In genomic region chr10:102612964-102613275, GRCh38 we compare ENCODE assay signal across 9 cellular contexts. TPM values are rescaled to one million over a fixed set of nuclear protein-coding genes. Genes with fewer than 3 reads are reported as not detected.
A peak's percentile ranks its signal among the peaks of the same experiment; 100 is the strongest.
DNase-seq lines count a peak whose midpoint lies in the region; ATAC-seq and TF ChIP-seq lines count a peak whose summit lies in the region.
"Had no signal": no experiment of that assay in that cellular context is flagged by ENCODE, and none has a peak within 500 bp of the region (broad histone marks: within the 10 kb centered on the region; RNA-seq: fewer than 3 reads in every experiment).

No MANE protein-coding gene starts in this region.

- no peak overlapping the region for H3K4me3 ChIP-seq in CD8-positive, alpha-beta T cell (ENCODE audit: low read depth, low read length)
- no peak overlapping the region for H3K4me3 ChIP-seq in endodermal cell (ENCODE audit: low read length)

- H3K9me3 Mint-ChIP-seq in CD8-positive, alpha-beta T cell: no peaks in the 10 kb centered on the region
- H3K9me3 Mint-ChIP-seq in activated CD8-positive, alpha-beta T cell treated with anti-CD3 and anti-CD28 coated beads, Interleukin-2, amount 10 ng/mL, durations not matched to agents 7 days and 5 days (ENCODE audit: insufficient read depth): no peaks in the 10 kb centered on the region
- H3K9me3 Mint-ChIP-seq in endodermal cell: no peaks in the 10 kb centered on the region

- 93 to 98% methylated on average over 7 to 8 of the region's 8 CpGs for WGBS in endodermal cell (ENCODE audit: insufficient coverage in 1 of 2, insufficient read length in 1 of 2), 2 experiments

- peak; percentile 28 to 83 (median 49) for DNase-seq in CD8-positive, alpha-beta T cell
- peak; percentile 75 for DNase-seq in activated CD8-positive, alpha-beta T cell treated with anti-CD3 and anti-CD28 coated beads, Interleukin-2, amount 10 ng/mL, durations not matched to agents 7 days and 5 days
- DNase-seq in endodermal cell: no peak
- peak; percentile 41 for DNase-seq in stimulated activated CD4-positive, alpha-beta T cell treated with anti-CD3 and anti-CD28 coated beads, Interleukin-4, amount 100 ng/mL, for 1 hour
- no peak for DNase-seq in AG08395 (ENCODE audit: low spot score)
- no peak for DNase-seq in EL
- DNase-seq in HCEC 1CT: no peak
- DNase-seq in iPS-NIHi11 (ENCODE audit: low spot score): no peak
- DNase-seq: NCI-H2227 treated with DMSO at 0.1 percent for 48 hours had no signal

- no peak overlapping the region for H3K9ac ChIP-seq in endodermal cell (ENCODE audit: extremely low read depth, low read length, poor library complexity, severe bottlenecking)

- no peaks in the 10 kb centered on the region for H3K9me3 ChIP-seq in CD8-positive, alpha-beta T cell (ENCODE audit: low read length)
- H3K9me3 ChIP-seq in endodermal cell (ENCODE audit: control insufficient read depth, low read length): no peaks in the 10 kb centered on the region

- peaks cover 24% of the 10 kb centered on the region for H3K36me3 Mint-ChIP-seq in CD8-positive, alpha-beta T cell
- H3K36me3 Mint-ChIP-seq in activated CD8-positive, alpha-beta T cell treated with anti-CD3 and anti-CD28 coated beads, Interleukin-2, amount 10 ng/mL, durations not matched to agents 7 days and 5 days (ENCODE audit: low read depth): peaks cover 11% of the 10 kb centered on the region
- peaks cover 12% of the 10 kb centered on the region for H3K36me3 Mint-ChIP-seq in endodermal cell (ENCODE audit: low read depth)

- H3K36me3 ChIP-seq in CD8-positive, alpha-beta T cell (ENCODE audit: insufficient read depth, low read length): peaks cover 5% of the 10 kb centered on the region
- peaks cover 21% of the 10 kb centered on the region for H3K36me3 ChIP-seq in endodermal cell (ENCODE audit: control insufficient read depth, insufficient read depth, low read length)

- CTCF ChIA-PET in CD8-positive, alpha-beta T cell (lab: Charles Lee): interaction anchor here (0.8 to 1.6 kb wide), 4 partner anchors 11 to 57 kb away, joined by 3 to 4 read pairs (median 4); no protein-coding TSS in a partner anchor
- CTCF ChIA-PET in activated CD8-positive, alpha-beta T cell treated with anti-CD3 and anti-CD28 coated beads, Interleukin-2, amount 10 ng/mL, durations not matched to agents 7 days and 5 days (lab: Charles Lee): interaction anchor here (0.9 to 2.2 kb wide), 4 partner anchors 16 to 57 kb away, joined by 3 to 8 read pairs (median 6); no protein-coding TSS in a partner anchor

- POLR2A ChIA-PET in CD8-positive, alpha-beta T cell (lab: Charles Lee): interaction anchor here (1.3 to 3.7 kb wide), 2 partner anchors 29 to 32 kb away, joined by 3 to 16 read pairs; partner anchors contain the start of gene TRIM8
- POLR2A ChIA-PET in activated CD8-positive, alpha-beta T cell treated with anti-CD3 and anti-CD28 coated beads, Interleukin-2, amount 10 ng/mL, durations not matched to agents 7 days and 5 days (lab: Charles Lee): interaction anchor here (0.9 to 1.1 kb wide), 3 partner anchors 20 to 32 kb away, joined by 3 read pairs; partner anchors contain the start of gene TRIM8

- peak; percentile 83 for ATAC-seq in CD8-positive, alpha-beta T cell
- peak; percentile 87 for ATAC-seq in activated CD8-positive, alpha-beta T cell treated with anti-CD3 and anti-CD28 coated beads, Interleukin-2, amount 10 ng/mL, durations not matched to agents 7 days and 5 days

- peak overlapping the region; percentile 51 for H3K4me3 Mint-ChIP-seq in CD8-positive, alpha-beta T cell
- H3K4me3 Mint-ChIP-seq in activated CD8-positive, alpha-beta T cell treated with anti-CD3 and anti-CD28 coated beads, Interleukin-2, amount 10 ng/mL, durations not matched to agents 7 days and 5 days: peak overlapping the region; percentile 43
- H3K4me3 Mint-ChIP-seq in endodermal cell: no peak overlapping the region

- H3K27me3 Mint-ChIP-seq in CD8-positive, alpha-beta T cell (ENCODE audit: low read depth): no peaks in the 10 kb centered on the region
- no peaks in the 10 kb centered on the region for H3K27me3 Mint-ChIP-seq in activated CD8-positive, alpha-beta T cell treated with anti-CD3 and anti-CD28 coated beads, Interleukin-2, amount 10 ng/mL, durations not matched to agents 7 days and 5 days (ENCODE audit: low read depth)
- no peaks in the 10 kb centered on the region for H3K27me3 Mint-ChIP-seq in endodermal cell (ENCODE audit: insufficient read depth)

- no peak for TF ChIP-seq CTCF in CD8-positive, alpha-beta T cell (IDR thresholded peaks at IDR 0.05)
- TF ChIP-seq CTCF in endodermal cell (conservative IDR thresholded peaks at IDR 0.05): no peak

- intact Hi-C loops in CD8-positive, alpha-beta T cell (cut with DNase I, micrococcal nuclease): loop anchor here (1.0 to 2.0 kb wide), 2 partner anchors 29 to 30 kb away; no protein-coding TSS in a partner anchor

- H3K4me1 Mint-ChIP-seq in CD8-positive, alpha-beta T cell (ENCODE audit: low read depth): peaks cover 32% of the 10 kb centered on the region
- H3K4me1 Mint-ChIP-seq in activated CD8-positive, alpha-beta T cell treated with anti-CD3 and anti-CD28 coated beads, Interleukin-2, amount 10 ng/mL, durations not matched to agents 7 days and 5 days (ENCODE audit: low read depth): peaks cover 54% of the 10 kb centered on the region
- H3K4me1 Mint-ChIP-seq in endodermal cell: peaks cover 23% of the 10 kb centered on the region

- H3K27me3 ChIP-seq in CD8-positive, alpha-beta T cell (ENCODE audit: insufficient read depth, low read length): no peaks in the 10 kb centered on the region
- H3K27me3 ChIP-seq in endodermal cell (ENCODE audit: control insufficient read depth, insufficient read depth, low read length, poor library complexity, severe bottlenecking): no peaks in the 10 kb centered on the region

- H3K27ac ChIP-seq in CD8-positive, alpha-beta T cell (ENCODE audit: low read depth, low read length): peak overlapping the region; percentile 83
- peak overlapping the region; percentile 91 for H3K27ac ChIP-seq in endodermal cell (ENCODE audit: low read depth, low read length)

- peak overlapping the region; percentile 99 for H3K27ac Mint-ChIP-seq in CD8-positive, alpha-beta T cell
- H3K27ac Mint-ChIP-seq in activated CD8-positive, alpha-beta T cell treated with anti-CD3 and anti-CD28 coated beads, Interleukin-2, amount 10 ng/mL, durations not matched to agents 7 days and 5 days: peak overlapping the region; percentile 93
- H3K27ac Mint-ChIP-seq in endodermal cell: peak overlapping the region; percentile 64

- H3K4me1 ChIP-seq in CD8-positive, alpha-beta T cell (ENCODE audit: insufficient read depth, low read length): peaks cover 29% of the 10 kb centered on the region
- H3K4me1 ChIP-seq in endodermal cell (ENCODE audit: control insufficient read depth, insufficient read depth, low read length): peaks cover 11% of the 10 kb centered on the region

RNA-seq across cellular contexts. Expression of gene TRIM8, which starts 31.4 kb away (rescaled TPM):
- total RNA-seq in CD8-positive, alpha-beta T cell: 10 to 100 TPM; 47.9 to 53.1 TPM
- 10 to 100 TPM; 45.0 to 47.1 TPM for total RNA-seq in activated CD8-positive, alpha-beta T cell treated with anti-CD3 and anti-CD28 coated beads, Interleukin-2, amount 10 ng/mL, durations not matched to agents 7 days and 5 days
- 10 to 100 TPM; 27.7 to 32.7 TPM for total RNA-seq in endodermal cell
- 55.6 TPM for polyA plus RNA-seq in endodermal cell (2013, experiment 1 of 2)
- polyA plus RNA-seq in endodermal cell (2013, experiment 2 of 2): 46.3 TPM

Comparison
In these comparisons a context has a peak if more than half of its experiments do, and no peak if none do; other contexts are left out.
1. DNase-seq: peak in CD8-positive, alpha-beta T cell (7 of 7), activated CD8-positive, alpha-beta T cell treated with anti-CD3 and anti-CD28 coated beads, Interleukin-2, amount 10 ng/mL, durations not matched to agents 7 days and 5 days (single experiment) and stimulated activated CD4-positive, alpha-beta T cell treated with anti-CD3 and anti-CD28 coated beads, Interleukin-4, amount 100 ng/mL, for 1 hour (single experiment); none in endodermal cell (single experiment), AG08395 (single experiment), EL (single experiment), HCEC 1CT (single experiment) and iPS-NIHi11 (single experiment).
2. Peak in every context shown above with its lines, with median percentiles within 50 percentile points of each other: H3K27ac Mint-ChIP-seq.